In the genomic region with DNA sequence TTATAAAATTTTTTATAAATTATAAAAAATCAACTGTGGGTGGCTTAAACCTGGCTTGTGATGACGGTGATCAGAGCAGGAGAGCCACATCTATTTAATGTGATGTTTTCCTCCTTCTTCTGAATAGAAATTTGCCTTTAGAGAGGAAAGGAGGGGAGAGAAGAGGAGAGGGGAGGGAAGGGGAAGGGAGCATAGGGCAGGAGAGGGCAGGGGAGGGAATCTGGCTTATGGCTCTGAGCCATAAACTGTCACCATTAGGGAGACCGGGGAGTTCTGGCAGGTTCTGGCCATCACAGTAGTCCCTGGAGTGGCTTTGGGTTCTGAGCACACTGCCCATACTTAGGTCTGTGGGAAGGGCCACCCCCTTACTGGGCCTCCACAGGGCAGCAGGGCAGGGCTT, we compare ENCODE assay signal across 35 cellular contexts.
"Had no signal": no experiment of that assay in that cellular context is flagged by ENCODE, and none has a peak within 500 bp of the region (broad histone marks: within the 10 kb centered on the region; RNA-seq: fewer than 3 reads in every experiment).

No MANE protein-coding gene starts in this region.

- H3K4me1 ChIP-seq: adrenal gland, body of pancreas, breast epithelium had no signal

- H3K27me3 ChIP-seq: adrenal gland, body of pancreas, brain microvascular endothelial cell had no signal

- H3K4me3 Mint-ChIP-seq: activated B cell treated with CpG ODN at 0.5 μM for 24 hours; activated CD4-positive, alpha-beta memory T cell treated with anti-CD3 and anti-CD28 coated beads for 36 hours; activated CD4-positive, alpha-beta T cell treated with anti-CD3 and anti-CD28 coated beads, Interleukin-2, amount 10 ng/mL, durations not matched to agents 24 days and 14 days; activated CD8-positive, alpha-beta T cell treated with anti-CD3 and anti-CD28 coated beads for 36 hours; activated naive CD4-positive, alpha-beta T cell treated with anti-CD3 and anti-CD28 coated beads for 36 hours; activated naive CD8-positive, alpha-beta T cell treated with anti-CD3 and anti-CD28 coated beads for 36 hours; activated T-cell treated with anti-CD3 and anti-CD28 coated beads, Interleukin-2, amount 50 U/mL, for 4 hours; activated T-cell treated with anti-CD3 and anti-CD28 coated beads, Interleukin-2, amount 50 U/mL, for 72 hours; activated T-helper 1 cell treated with anti-CD3 and anti-CD28 coated beads, Interleukin-12 subunit alpha, Interleukin-12 subunit beta, Interleukin-2, Interleukin-4 antibody, amounts not matched to agents 30 ng/mL and 10 ng/mL and 1 ng/mL, durations not matched to agents 14 hours and 24 hours and 36 hours; activated T-helper 17 cell treated with anti-CD3 and anti-CD28 coated beads, Interleukin-2, amount 50 U/mL, for 72 hours; T-helper 1 cell treated with Interleukin-12 subunit alpha and Interleukin-12 subunit beta and Interleukin-4 antibody, amounts not matched to agents 30 μg/mL and 1 μg/mL, for 36 hours; T-helper 2 cell treated with Interferon-gamma antibody and Interleukin-4, amounts not matched to agents 5 μg/mL and 100 μg/mL, for 36 hours had no signal

- H3K9me3 Mint-ChIP-seq: activated B cell treated with CpG ODN at 0.5 μM for 24 hours; activated CD4-positive, alpha-beta memory T cell treated with anti-CD3 and anti-CD28 coated beads for 36 hours; activated CD4-positive, alpha-beta T cell treated with anti-CD3 and anti-CD28 coated beads, Interleukin-2, amount 10 ng/mL, durations not matched to agents 24 days and 14 days; activated CD8-positive, alpha-beta T cell treated with anti-CD3 and anti-CD28 coated beads for 36 hours; activated naive CD4-positive, alpha-beta T cell treated with anti-CD3 and anti-CD28 coated beads for 36 hours; activated naive CD4-positive, alpha-beta T cell treated with anti-CD3 and anti-CD28 coated beads, Interleukin-2, amount 50 U/mL, for 72 hours; activated naive CD8-positive, alpha-beta T cell treated with anti-CD3 and anti-CD28 coated beads for 36 hours; activated T-cell treated with anti-CD3 and anti-CD28 coated beads, Interleukin-2, amount 50 U/mL, for 4 hours; activated T-cell treated with anti-CD3 and anti-CD28 coated beads, Interleukin-2, amount 50 U/mL, for 72 hours; activated T-helper 1 cell treated with anti-CD3 and anti-CD28 coated beads, Interleukin-12 subunit alpha, Interleukin-12 subunit beta, Interleukin-2, Interleukin-4 antibody, amounts not matched to agents 30 ng/mL and 10 ng/mL and 1 ng/mL, durations not matched to agents 14 hours and 24 hours and 36 hours; activated T-helper 17 cell treated with anti-CD3 and anti-CD28 coated beads, Interleukin-2, amount 50 U/mL, for 72 hours; T-helper 1 cell treated with Interleukin-12 subunit alpha and Interleukin-12 subunit beta and Interleukin-4 antibody, amounts not matched to agents 30 μg/mL and 1 μg/mL, for 36 hours; T-helper 2 cell treated with Interferon-gamma antibody and Interleukin-4, amounts not matched to agents 5 μg/mL and 100 μg/mL, for 36 hours had no signal

- H3K27ac Mint-ChIP-seq: activated B cell treated with CpG ODN at 0.5 μM for 24 hours; activated CD4-positive, alpha-beta memory T cell treated with anti-CD3 and anti-CD28 coated beads for 36 hours; activated CD4-positive, alpha-beta T cell treated with anti-CD3 and anti-CD28 coated beads, Interleukin-2, amount 10 ng/mL, durations not matched to agents 24 days and 14 days; activated CD8-positive, alpha-beta T cell treated with anti-CD3 and anti-CD28 coated beads for 36 hours; activated naive CD4-positive, alpha-beta T cell treated with anti-CD3 and anti-CD28 coated beads for 36 hours; activated naive CD4-positive, alpha-beta T cell treated with anti-CD3 and anti-CD28 coated beads, Interleukin-2, amount 50 U/mL, for 72 hours; activated naive CD8-positive, alpha-beta T cell treated with anti-CD3 and anti-CD28 coated beads for 36 hours; activated T-cell treated with anti-CD3 and anti-CD28 coated beads, Interleukin-2, amount 50 U/mL, for 72 hours; activated T-helper 1 cell treated with anti-CD3 and anti-CD28 coated beads, Interleukin-12 subunit alpha, Interleukin-12 subunit beta, Interleukin-2, Interleukin-4 antibody, amounts not matched to agents 30 ng/mL and 10 ng/mL and 1 ng/mL, durations not matched to agents 14 hours and 24 hours and 36 hours; activated T-helper 17 cell treated with anti-CD3 and anti-CD28 coated beads, Interleukin-2, amount 50 U/mL, for 72 hours; T-helper 1 cell treated with Interleukin-12 subunit alpha and Interleukin-12 subunit beta and Interleukin-4 antibody, amounts not matched to agents 30 μg/mL and 1 μg/mL, for 36 hours; T-helper 2 cell treated with Interferon-gamma antibody and Interleukin-4, amounts not matched to agents 5 μg/mL and 100 μg/mL, for 36 hours had no signal

- H3K4me1 Mint-ChIP-seq: activated CD4-positive, alpha-beta T cell treated with anti-CD3 and anti-CD28 coated beads, Interleukin-2, amount 10 ng/mL, durations not matched to agents 24 days and 14 days; activated naive CD8-positive, alpha-beta T cell treated with anti-CD3 and anti-CD28 coated beads for 36 hours; activated T-helper 17 cell treated with anti-CD3 and anti-CD28 coated beads, Interleukin-2, amount 50 U/mL, for 72 hours had no signal

- H3K4me3 ChIP-seq: adrenal gland, body of pancreas, breast epithelium had no signal

- H3K27me3 Mint-ChIP-seq: activated CD8-positive, alpha-beta T cell treated with anti-CD3 and anti-CD28 coated beads for 36 hours; activated naive CD8-positive, alpha-beta T cell treated with anti-CD3 and anti-CD28 coated beads for 36 hours had no signal

- H3K36me3 Mint-ChIP-seq: activated CD4-positive, alpha-beta memory T cell treated with anti-CD3 and anti-CD28 coated beads for 36 hours; activated naive CD4-positive, alpha-beta T cell treated with anti-CD3 and anti-CD28 coated beads, Interleukin-2, amount 50 U/mL, for 72 hours; activated naive CD8-positive, alpha-beta T cell treated with anti-CD3 and anti-CD28 coated beads for 36 hours had no signal

- H3K9me3 ChIP-seq: adrenal gland, body of pancreas had no signal

- ATAC-seq: activated naive CD4-positive, alpha-beta T cell treated with anti-CD3 and anti-CD28 coated beads, Interleukin-2, amount 50 U/mL, for 72 hours; activated T-cell treated with anti-CD3 and anti-CD28 coated beads, Interleukin-2, amount 50 U/mL, for 4 hours; activated T-helper 17 cell treated with anti-CD3 and anti-CD28 coated beads, Interleukin-2, amount 50 U/mL, for 72 hours; body of pancreas had no signal

- H3K36me3 ChIP-seq: adrenal gland, brain microvascular endothelial cell, breast epithelium had no signal

- H3K27ac ChIP-seq: adrenal gland, body of pancreas, brain microvascular endothelial cell, breast epithelium, VCaP had no signal

- DNase-seq: activated B cell treated with CpG ODN at 0.5 μM for 24 hours; activated CD4-positive, alpha-beta memory T cell treated with anti-CD3 and anti-CD28 coated beads for 36 hours; activated CD4-positive, alpha-beta T cell treated with anti-CD3 and anti-CD28 coated beads for 4 hours; activated CD4-positive, alpha-beta T cell treated with anti-CD3 and anti-CD28 coated beads, Interleukin-2, amount 10 ng/mL, durations not matched to agents 24 days and 14 days; activated CD4-positive, alpha-beta T cell treated with anti-CD3 and anti-CD28 coated beads, Interleukin-2, amount 50 U/mL, for 1 hour; activated CD4-positive, alpha-beta T cell treated with anti-CD3 and anti-CD28 coated beads, Interleukin-2, amount 50 U/mL, for 4 hours; activated CD4-positive, CD25-positive, alpha-beta regulatory T cell treated with anti-CD3 and anti-CD28 coated beads, Interleukin-2, amount 50 U/mL, for 72 hours; activated CD8-positive, alpha-beta memory T cell treated with anti-CD3 and anti-CD28 coated beads, Interleukin-2, amount 50 U/mL, for 4 hours; activated CD8-positive, alpha-beta T cell treated with anti-CD3 and anti-CD28 coated beads for 36 hours; activated effector memory CD4-positive, alpha-beta T cell treated with anti-CD3 and anti-CD28 coated beads, Interleukin-2, amount 50 U/mL, for 16 hours; activated gamma-delta T cell treated with Interleukin-2 at 50 U/mL for 16 hours; activated naive CD4-positive, alpha-beta T cell; activated naive CD4-positive, alpha-beta T cell treated with anti-CD3 and anti-CD28 coated beads for 36 hours; activated naive CD4-positive, alpha-beta T cell treated with anti-CD3 and anti-CD28 coated beads, Interleukin-2, amount 50 U/mL, for 16 hours; activated naive CD8-positive, alpha-beta T cell treated with anti-CD3 and anti-CD28 coated beads for 36 hours; activated T-cell treated with anti-CD3 and anti-CD28 coated beads for 4 hours; activated T-cell treated with anti-CD3 and anti-CD28 coated beads, Interleukin-2, amount 50 U/mL, for 1 hour; activated T-cell treated with anti-CD3 and anti-CD28 coated beads, Interleukin-2, amount 50 U/mL, for 4 hours; activated T-cell treated with anti-CD3 and anti-CD28 coated beads, Interleukin-2, amount 50 U/mL, for 72 hours; adrenal gland; amniotic stem cell; aorta; body of pancreas; brain microvascular endothelial cell; central memory CD4-positive, alpha-beta T cell; T-helper 1 cell; T-helper 2 cell; T-helper 9 cell had no signal
